ENCODE assay signal across 1 cellular context in the genomic region with DNA sequence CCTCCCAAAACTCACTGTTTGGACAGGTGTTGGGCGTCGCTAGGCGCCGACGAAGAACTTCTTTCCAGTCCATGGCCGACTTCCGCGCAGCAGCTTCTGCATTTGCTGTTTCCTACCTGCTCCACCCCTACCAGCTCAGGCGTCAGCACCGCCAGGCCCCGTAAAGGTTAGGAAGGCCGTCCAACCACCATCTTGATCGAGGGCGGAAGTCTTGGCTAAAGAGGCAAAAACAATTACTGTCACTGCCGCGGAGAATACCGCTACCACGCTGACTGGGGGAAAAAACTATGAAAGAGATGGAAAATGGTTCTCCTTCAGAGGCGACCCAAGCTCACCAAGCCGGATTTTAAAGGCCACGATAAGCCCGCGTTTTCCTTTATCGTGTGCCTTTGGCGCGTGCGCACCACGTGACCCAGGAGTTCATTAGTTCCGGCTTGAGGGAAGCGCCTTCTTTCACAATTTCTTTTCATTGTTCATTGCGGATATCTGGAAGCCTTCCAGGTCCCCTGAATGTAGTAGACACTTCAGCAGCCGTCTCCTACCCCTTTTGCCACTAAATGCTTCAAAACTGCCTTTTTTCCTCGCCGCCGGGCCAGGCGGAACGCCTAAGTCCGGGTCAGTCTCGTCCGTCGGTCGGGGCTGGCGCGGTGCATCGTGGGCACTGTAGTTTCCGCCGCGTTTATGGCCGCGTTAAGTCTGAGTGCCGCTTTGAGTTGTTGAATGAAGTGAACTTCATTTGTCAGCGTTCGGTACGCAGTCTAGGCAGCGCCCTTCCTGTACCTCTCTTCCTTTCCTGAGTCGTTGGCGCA.
TF ChIP-seq lines count a peak whose summit lies in the region.

PPP2R3C (minus strand) TSS at position 104 of the 809 bp plus-strand sequence; CDS start at position 73, 31 bp downstream.
PRORP (plus strand) TSS at position 666 of the 809 bp plus-strand sequence. CDS start 694 bp downstream, outside the sequence.

TF ChIP-seq in HepG2, 621 proteins besides CTCF, POLR2A, EP300 and RAD21 (continued from another document and continues in another):
- TF ChIP-seq, protein P1, sequence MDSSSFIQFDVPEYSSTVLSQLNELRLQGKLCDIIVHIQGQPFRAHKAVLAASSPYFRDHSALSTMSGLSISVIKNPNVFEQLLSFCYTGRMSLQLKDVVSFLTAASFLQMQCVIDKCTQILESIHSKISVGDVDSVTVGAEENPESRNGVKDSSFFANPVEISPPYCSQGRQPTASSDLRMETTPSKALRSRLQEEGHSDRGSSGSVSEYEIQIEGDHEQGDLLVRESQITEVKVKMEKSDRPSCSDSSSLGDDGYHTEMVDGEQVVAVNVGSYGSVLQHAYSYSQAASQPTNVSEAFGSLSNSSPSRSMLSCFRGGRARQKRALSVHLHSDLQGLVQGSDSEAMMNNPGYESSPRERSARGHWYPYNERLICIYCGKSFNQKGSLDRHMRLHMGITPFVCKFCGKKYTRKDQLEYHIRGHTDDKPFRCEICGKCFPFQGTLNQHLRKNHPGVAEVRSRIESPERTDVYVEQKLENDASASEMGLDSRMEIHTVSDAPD (CRISPR knock-in tag; IDR thresholded peaks at IDR 0.05): no peak
- TF ChIP-seq, protein P2, sequence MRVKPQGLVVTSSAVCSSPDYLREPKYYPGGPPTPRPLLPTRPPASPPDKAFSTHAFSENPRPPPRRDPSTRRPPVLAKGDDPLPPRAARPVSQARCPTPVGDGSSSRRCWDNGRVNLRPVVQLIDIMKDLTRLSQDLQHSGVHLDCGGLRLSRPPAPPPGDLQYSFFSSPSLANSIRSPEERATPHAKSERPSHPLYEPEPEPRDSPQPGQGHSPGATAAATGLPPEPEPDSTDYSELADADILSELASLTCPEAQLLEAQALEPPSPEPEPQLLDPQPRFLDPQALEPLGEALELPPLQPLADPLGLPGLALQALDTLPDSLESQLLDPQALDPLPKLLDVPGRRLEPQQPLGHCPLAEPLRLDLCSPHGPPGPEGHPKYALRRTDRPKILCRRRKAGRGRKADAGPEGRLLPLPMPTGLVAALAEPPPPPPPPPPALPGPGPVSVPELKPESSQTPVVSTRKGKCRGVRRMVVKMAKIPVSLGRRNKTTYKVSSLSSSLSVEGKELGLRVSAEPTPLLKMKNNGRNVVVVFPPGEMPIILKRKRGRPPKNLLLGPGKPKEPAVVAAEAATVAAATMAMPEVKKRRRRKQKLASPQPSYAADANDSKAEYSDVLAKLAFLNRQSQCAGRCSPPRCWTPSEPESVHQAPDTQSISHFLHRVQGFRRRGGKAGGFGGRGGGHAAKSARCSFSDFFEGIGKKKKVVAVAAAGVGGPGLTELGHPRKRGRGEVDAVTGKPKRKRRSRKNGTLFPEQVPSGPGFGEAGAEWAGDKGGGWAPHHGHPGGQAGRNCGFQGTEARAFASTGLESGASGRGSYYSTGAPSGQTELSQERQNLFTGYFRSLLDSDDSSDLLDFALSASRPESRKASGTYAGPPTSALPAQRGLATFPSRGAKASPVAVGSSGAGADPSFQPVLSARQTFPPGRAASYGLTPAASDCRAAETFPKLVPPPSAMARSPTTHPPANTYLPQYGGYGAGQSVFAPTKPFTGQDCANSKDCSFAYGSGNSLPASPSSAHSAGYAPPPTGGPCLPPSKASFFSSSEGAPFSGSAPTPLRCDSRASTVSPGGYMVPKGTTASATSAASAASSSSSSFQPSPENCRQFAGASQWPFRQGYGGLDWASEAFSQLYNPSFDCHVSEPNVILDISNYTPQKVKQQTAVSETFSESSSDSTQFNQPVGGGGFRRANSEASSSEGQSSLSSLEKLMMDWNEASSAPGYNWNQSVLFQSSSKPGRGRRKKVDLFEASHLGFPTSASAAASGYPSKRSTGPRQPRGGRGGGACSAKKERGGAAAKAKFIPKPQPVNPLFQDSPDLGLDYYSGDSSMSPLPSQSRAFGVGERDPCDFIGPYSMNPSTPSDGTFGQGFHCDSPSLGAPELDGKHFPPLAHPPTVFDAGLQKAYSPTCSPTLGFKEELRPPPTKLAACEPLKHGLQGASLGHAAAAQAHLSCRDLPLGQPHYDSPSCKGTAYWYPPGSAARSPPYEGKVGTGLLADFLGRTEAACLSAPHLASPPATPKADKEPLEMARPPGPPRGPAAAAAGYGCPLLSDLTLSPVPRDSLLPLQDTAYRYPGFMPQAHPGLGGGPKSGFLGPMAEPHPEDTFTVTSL (CRISPR knock-in tag; IDR thresholded peaks at IDR 0.05; ENCODE audit: borderline replicate concordance): no peak
- TF ChIP-seq HNRNPUL1 (IDR thresholded peaks at IDR 0.05; ENCODE audit: low read depth, low read length) (no peak), HNF4G (IDR thresholded peaks at IDR 0.05; ENCODE audit: borderline replicate concordance, low read depth, low read length) (peak; percentile 37; the same call in 1 of the 2 replicates), HNF4G (CRISPR knock-in tag; IDR thresholded peaks at IDR 0.05; ENCODE audit: borderline replicate concordance, low read depth) (peak; percentile 64), ZNF430 (CRISPR knock-in tag; IDR thresholded peaks at IDR 0.05) (peak; percentile 99), DPF2 (CRISPR knock-in tag; IDR thresholded peaks at IDR 0.05; ENCODE audit: borderline replicate concordance, low read depth) (peak; percentile 27; the same call in 1 of the 2 replicates), PHF8 (CRISPR knock-in tag; IDR thresholded peaks at IDR 0.05) (peak; percentile 96), ZNF780A (CRISPR knock-in tag; IDR thresholded peaks at IDR 0.05) (0 out of 2 replicates have a peak, but pooled peaks have one; percentile 86), ZNF253 (CRISPR knock-in tag; IDR thresholded peaks at IDR 0.05; ENCODE audit: borderline replicate concordance) (peak; percentile 93), ZNF431 (CRISPR knock-in tag; IDR thresholded peaks at IDR 0.05; ENCODE audit: borderline replicate concordance, low read depth) (peak; percentile 85), POLR2AphosphoS5 (IDR thresholded peaks at IDR 0.05; ENCODE audit: low read depth, low read length) (peak; percentile 90), MAF1 (CRISPR knock-in tag; IDR thresholded peaks at IDR 0.05; ENCODE audit: borderline replicate concordance) (peak; percentile 91; the same call in 1 of the 2 replicates), HOXD1 (CRISPR knock-in tag; IDR thresholded peaks at IDR 0.05) (peak; percentile 86), ZKSCAN5 (CRISPR knock-in tag; IDR thresholded peaks at IDR 0.05) (peak; percentile 77; the same call in 1 of the 2 replicates), EEA1 (CRISPR knock-in tag; IDR thresholded peaks at IDR 0.05; ENCODE audit: borderline replicate concordance) (peak; percentile 95), FLYWCH1 (CRISPR knock-in tag; IDR thresholded peaks at IDR 0.05) (no peak), ZSCAN22 (CRISPR knock-in tag; IDR thresholded peaks at IDR 0.05) (peak; percentile 90), RBAK (CRISPR knock-in tag; IDR thresholded peaks at IDR 0.05) (no peak; the same call in 1 of the 2 replicates), ZGPAT (CRISPR knock-in tag; IDR thresholded peaks at IDR 0.05) (peak; percentile 98), CHD4 (IDR thresholded peaks at IDR 0.05; ENCODE audit: borderline replicate concordance, low read length) (no peak; the same call in 1 of the 2 replicates), ZNF136 (CRISPR knock-in tag; IDR thresholded peaks at IDR 0.05; ENCODE audit: low read depth) (peak; percentile 95), FIP1L1 (IDR thresholded peaks at IDR 0.05; ENCODE audit: borderline replicate concordance, insufficient read depth, low read depth, low read length) (peak; percentile 90), ATRX (CRISPR knock-in tag; IDR thresholded peaks at IDR 0.05; ENCODE audit: borderline replicate concordance) (peak; percentile 86; the same call in 1 of the 2 replicates), ZNF501 (CRISPR knock-in tag; IDR thresholded peaks at IDR 0.05) (peak; percentile 100), TBP (CRISPR knock-in tag; IDR thresholded peaks at IDR 0.05) (peak; percentile 56; the same call in 1 of the 2 replicates), SRSF9 (IDR thresholded peaks at IDR 0.05; ENCODE audit: borderline replicate concordance, insufficient read depth, low read depth, low read length, poor library complexity, severe bottlenecking) (no peak), HNRNPL (IDR thresholded peaks at IDR 0.05; ENCODE audit: low read depth, low read length) (peak; percentile 79), ZNF703 (CRISPR knock-in tag; IDR thresholded peaks at IDR 0.05; ENCODE audit: borderline replicate concordance) (peak; percentile 97), ZNF749 (CRISPR knock-in tag; IDR thresholded peaks at IDR 0.05; ENCODE audit: borderline replicate concordance) (peak; percentile 98), ARNTL (CRISPR knock-in tag; IDR thresholded peaks at IDR 0.05) (peak; percentile 98), HOXA5 (CRISPR knock-in tag; IDR thresholded peaks at IDR 0.05) (peak; percentile 97), CHD2 (IDR thresholded peaks at IDR 0.05; ENCODE audit: low read depth, low read length) (peak; percentile 57), GLI4 (CRISPR knock-in tag; IDR thresholded peaks at IDR 0.05; ENCODE audit: borderline replicate concordance) (peak; percentile 95; the same call in 1 of the 2 replicates), SP4 (CRISPR knock-in tag; IDR thresholded peaks at IDR 0.05) (peak; percentile 85; the same call in 1 of the 2 replicates), ZNF510 (CRISPR knock-in tag; IDR thresholded peaks at IDR 0.05; ENCODE audit: low read depth) (peak; percentile 99), ZNF3 (CRISPR knock-in tag; IDR thresholded peaks at IDR 0.05) (peak; percentile 79), SYNCRIP (IDR thresholded peaks at IDR 0.05; ENCODE audit: insufficient read depth, low read depth, low read length) (no peak), SMYD3 (CRISPR knock-in tag; IDR thresholded peaks at IDR 0.05) (no peak; the same call in 1 of the 2 replicates), U2AF1 (optimal IDR thresholded peaks at IDR 0.05; ENCODE audit: low read depth, low read length) (peak; percentile 83), ZNF256 (CRISPR knock-in tag; conservative IDR thresholded peaks at IDR 0.05) (peak; percentile 98; the same call in 1 of the 2 replicates)
- TF ChIP-seq, protein P3, sequence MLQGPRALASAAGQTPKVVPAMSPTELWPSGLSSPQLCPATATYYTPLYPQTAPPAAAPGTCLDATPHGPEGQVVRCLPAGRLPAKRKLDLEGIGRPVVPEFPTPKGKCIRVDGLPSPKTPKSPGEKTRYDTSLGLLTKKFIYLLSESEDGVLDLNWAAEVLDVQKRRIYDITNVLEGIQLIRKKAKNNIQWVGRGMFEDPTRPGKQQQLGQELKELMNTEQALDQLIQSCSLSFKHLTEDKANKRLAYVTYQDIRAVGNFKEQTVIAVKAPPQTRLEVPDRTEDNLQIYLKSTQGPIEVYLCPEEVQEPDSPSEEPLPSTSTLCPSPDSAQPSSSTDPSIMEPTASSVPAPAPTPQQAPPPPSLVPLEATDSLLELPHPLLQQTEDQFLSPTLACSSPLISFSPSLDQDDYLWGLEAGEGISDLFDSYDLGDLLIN (CRISPR knock-in tag; IDR thresholded peaks at IDR 0.05; ENCODE audit: borderline replicate concordance): peak; percentile 95
- TF ChIP-seq, protein P4, sequence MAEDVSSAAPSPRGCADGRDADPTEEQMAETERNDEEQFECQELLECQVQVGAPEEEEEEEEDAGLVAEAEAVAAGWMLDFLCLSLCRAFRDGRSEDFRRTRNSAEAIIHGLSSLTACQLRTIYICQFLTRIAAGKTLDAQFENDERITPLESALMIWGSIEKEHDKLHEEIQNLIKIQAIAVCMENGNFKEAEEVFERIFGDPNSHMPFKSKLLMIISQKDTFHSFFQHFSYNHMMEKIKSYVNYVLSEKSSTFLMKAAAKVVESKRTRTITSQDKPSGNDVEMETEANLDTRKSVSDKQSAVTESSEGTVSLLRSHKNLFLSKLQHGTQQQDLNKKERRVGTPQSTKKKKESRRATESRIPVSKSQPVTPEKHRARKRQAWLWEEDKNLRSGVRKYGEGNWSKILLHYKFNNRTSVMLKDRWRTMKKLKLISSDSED (CRISPR knock-in tag; IDR thresholded peaks at IDR 0.05): peak; percentile 67
- TF ChIP-seq, protein P5, sequence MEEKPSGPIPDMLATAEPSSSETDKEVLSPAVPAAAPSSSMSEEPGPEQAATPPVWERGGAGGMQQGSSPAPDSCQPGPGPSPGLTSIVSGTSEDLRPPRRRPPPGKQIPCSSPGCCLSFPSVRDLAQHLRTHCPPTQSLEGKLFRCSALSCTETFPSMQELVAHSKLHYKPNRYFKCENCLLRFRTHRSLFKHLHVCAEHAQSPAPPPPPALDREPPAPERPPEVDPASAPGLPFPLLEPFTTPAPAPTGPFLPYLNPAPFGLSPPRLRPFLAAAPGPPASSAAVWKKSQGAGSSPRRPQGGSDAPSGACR (CRISPR knock-in tag; IDR thresholded peaks at IDR 0.05): peak; percentile 95
- TF ChIP-seq, protein P6, sequence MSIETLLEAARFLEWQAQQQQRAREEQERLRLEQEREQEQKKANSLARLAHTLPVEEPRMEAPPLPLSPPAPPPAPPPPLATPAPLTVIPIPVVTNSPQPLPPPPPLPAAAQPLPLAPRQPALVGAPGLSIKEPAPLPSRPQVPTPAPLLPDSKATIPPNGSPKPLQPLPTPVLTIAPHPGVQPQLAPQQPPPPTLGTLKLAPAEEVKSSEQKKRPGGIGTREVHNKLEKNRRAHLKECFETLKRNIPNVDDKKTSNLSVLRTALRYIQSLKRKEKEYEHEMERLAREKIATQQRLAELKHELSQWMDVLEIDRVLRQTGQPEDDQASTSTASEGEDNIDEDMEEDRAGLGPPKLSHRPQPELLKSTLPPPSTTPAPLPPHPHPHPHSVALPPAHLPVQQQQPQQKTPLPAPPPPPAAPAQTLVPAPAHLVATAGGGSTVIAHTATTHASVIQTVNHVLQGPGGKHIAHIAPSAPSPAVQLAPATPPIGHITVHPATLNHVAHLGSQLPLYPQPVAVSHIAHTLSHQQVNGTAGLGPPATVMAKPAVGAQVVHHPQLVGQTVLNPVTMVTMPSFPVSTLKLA (IDR thresholded peaks at IDR 0.05): peak; percentile 94
